ENCODE assay signal across 8 cellular contexts in genomic region chr17:68759343-68760140, GRCh38.
DNase-seq lines count a peak whose midpoint lies in the region; ATAC-seq, FAIRE-seq and TF ChIP-seq lines count a peak whose summit lies in the region.

No MANE protein-coding gene starts in this region.

- no peaks in the 10 kb centered on the region for H3K9me3 Mint-ChIP-seq in activated B cell treated with CpG ODN at 0.5 μM for 24 hours

- peak overlapping the region; percentile 73 for H3K27ac ChIP-seq in C4-2B

- H3K4me3 Mint-ChIP-seq in activated B cell treated with CpG ODN at 0.5 μM for 24 hours, result no peak overlapping the region

- H3K27me3 Mint-ChIP-seq in activated B cell treated with CpG ODN at 0.5 μM for 24 hours, result peaks cover 2% of the 10 kb centered on the region

- no peaks in the 10 kb centered on the region for H3K36me3 Mint-ChIP-seq in activated B cell treated with CpG ODN at 0.5 μM for 24 hours (ENCODE audit: low read depth)

- H3K27ac Mint-ChIP-seq in activated B cell treated with CpG ODN at 0.5 μM for 24 hours, result no peak overlapping the region

- CTCF ChIA-PET in activated B cell treated with CpG ODN at 0.5 μM for 24 hours (lab: Charles Lee), result no interaction called here

- TF ChIP-seq CTCF in C4-2B (conservative IDR thresholded peaks at IDR 0.05) (peak; percentile 95), activated B cell treated with CpG ODN at 0.5 μM for 24 hours (IDR thresholded peaks at IDR 0.05) (no peak)

- DNase-seq in NCI-H226, result peak; percentile 70
- no peak for DNase-seq in activated B cell treated with CpG ODN at 0.5 μM for 24 hours
- DNase-seq in medulla oblongata (ENCODE audit: extremely low spot score), result peak; percentile 95
- peak; percentile 20 to 42 (median 32) for DNase-seq in stimulated activated CD4-positive, alpha-beta T cell treated with anti-CD3 and anti-CD28 coated beads, TNF-alpha, amount 100 ng/mL, for 48 hours (ENCODE audit: low read depth in 3 of 3)

- ATAC-seq in GM19324 (IDR thresholded peaks at IDR 0.05; ENCODE audit: low FRiP score, unreplicated experiment), result peak; percentile 72
- ATAC-seq in HG03432 (IDR thresholded peaks at IDR 0.05; ENCODE audit: unreplicated experiment), result peak; percentile 94
- peak; percentile 60 for ATAC-seq in activated B cell treated with CpG ODN at 0.5 μM for 24 hours (ENCODE audit: low read depth)

- intact Hi-C loops in activated B cell treated with CpG ODN at 0.5 μM for 24 hours (cut with micrococcal nuclease), result loop anchor here (2.0 kb wide), 1 partner anchor 221 kb away; no protein-coding TSS in a partner anchor

- POLR2A ChIA-PET in activated B cell treated with CpG ODN at 0.5 μM for 24 hours (lab: Charles Lee), result no interaction called here

- FAIRE-seq in endometrium (lab: Jason Lieb, UNC), result peak; percentile 88

- peaks cover 6% of the 10 kb centered on the region for H3K4me1 Mint-ChIP-seq in activated B cell treated with CpG ODN at 0.5 μM for 24 hours
